11 cellular contexts compared by ENCODE assay signal in genomic region chr22:30385913-30386312, GRCh38. TPM values are rescaled to one million over a fixed set of nuclear protein-coding genes. Genes with fewer than 3 reads are reported as not detected.
DNase-seq lines count a peak whose midpoint lies in the region; ATAC-seq, FAIRE-seq and TF ChIP-seq lines count a peak whose summit lies in the region.
"Had no signal": no experiment of that assay in that cellular context is flagged by ENCODE, and none has a peak within 500 bp of the region (broad histone marks: within the 10 kb centered on the region; RNA-seq: fewer than 3 reads in every experiment).

No MANE protein-coding gene starts in this region.

- POLR2A ChIA-PET in HepG2 (lab: Yijun Ruan, JAX): interaction anchor here (1.3 kb wide), 1 partner anchor 29 kb away, joined by 4 read pairs; the partner anchor contains the start of genes CCDC157 and SF3A1

- H3K4me3 ChIP-seq in HepG2 (replicated peaks in 1 of 3; ENCODE audit: insufficient read depth in 1 of 3, low read depth in 2 of 3, low read length in 3 of 3): no peak overlapping the region
- H3K4me3 ChIP-seq in right lobe of liver: no peak overlapping the region

- no peak for ATAC-seq in HepG2
- ATAC-seq in right lobe of liver: no peak
- no peak for ATAC-seq in memory B cell (ENCODE audit: low read depth)
- no peak for ATAC-seq in HG03039 (IDR thresholded peaks at IDR 0.05; ENCODE audit: unreplicated experiment)
- ATAC-seq in activated CD8-positive, alpha-beta memory T cell treated with anti-CD3 and anti-CD28 coated beads, Interleukin-2, amount 10 ng/mL, durations not matched to agents 7 days and 5 days: no peak
- ATAC-seq in GM21515 (IDR thresholded peaks at IDR 0.05; ENCODE audit: unreplicated experiment): no peak

- H3K4me1 ChIP-seq in HepG2 (ENCODE audit: insufficient read depth, low read length): peaks cover 9% of the 10 kb centered on the region
- peaks cover 0 to 5% (median 2%) of the 10 kb centered on the region in 4 donors for H3K4me1 ChIP-seq in right lobe of liver

- peak overlapping the region; percentile 84 for H3K4me3 Mint-ChIP-seq in activated T-helper 1 cell treated with anti-CD3 and anti-CD28 coated beads, Interleukin-12 subunit alpha, Interleukin-12 subunit beta, Interleukin-2, Interleukin-4 antibody, amounts not matched to agents 30 ng/mL and 10 ng/mL and 1 ng/mL, durations not matched to agents 14 hours and 24 hours and 36 hours
- H3K4me3 Mint-ChIP-seq in memory B cell: peak overlapping the region; percentile 89
- H3K4me3 Mint-ChIP-seq in activated CD8-positive, alpha-beta memory T cell treated with anti-CD3 and anti-CD28 coated beads, Interleukin-2, amount 10 ng/mL, durations not matched to agents 7 days and 5 days: no peak overlapping the region

- intact Hi-C loops in HepG2 (cut with micrococcal nuclease; ENCODE audit: unreplicated experiment): no loop called here
- intact Hi-C loops in right lobe of liver (cut with DNase I): loop anchor here (10.0 kb wide), 2 partner anchors 121 to 281 kb away; partner anchors contain the start of gene OSM (in 1 of the 2)
- intact Hi-C loops in activated T-helper 1 cell treated with anti-CD3 and anti-CD28 coated beads, Interleukin-12 subunit alpha, Interleukin-12 subunit beta, Interleukin-2, Interleukin-4 antibody, amounts not matched to agents 30 ng/mL and 10 ng/mL and 1 ng/mL, durations not matched to agents 14 hours and 24 hours and 36 hours (cut with micrococcal nuclease): loop anchor here (2.0 to 5.0 kb wide), 2 partner anchors 79 to 277 kb away; no protein-coding TSS in a partner anchor

- peaks cover under 1% of the 10 kb centered on the region for H3K27me3 Mint-ChIP-seq in activated T-helper 1 cell treated with anti-CD3 and anti-CD28 coated beads, Interleukin-12 subunit alpha, Interleukin-12 subunit beta, Interleukin-2, Interleukin-4 antibody, amounts not matched to agents 30 ng/mL and 10 ng/mL and 1 ng/mL, durations not matched to agents 14 hours and 24 hours and 36 hours (ENCODE audit: insufficient read depth)
- peaks cover 2% of the 10 kb centered on the region for H3K27me3 Mint-ChIP-seq in memory B cell
- no peaks in the 10 kb centered on the region for H3K27me3 Mint-ChIP-seq in activated CD8-positive, alpha-beta memory T cell treated with anti-CD3 and anti-CD28 coated beads, Interleukin-2, amount 10 ng/mL, durations not matched to agents 7 days and 5 days

- H3K36me3 Mint-ChIP-seq in activated T-helper 1 cell treated with anti-CD3 and anti-CD28 coated beads, Interleukin-12 subunit alpha, Interleukin-12 subunit beta, Interleukin-2, Interleukin-4 antibody, amounts not matched to agents 30 ng/mL and 10 ng/mL and 1 ng/mL, durations not matched to agents 14 hours and 24 hours and 36 hours (ENCODE audit: low read depth): peaks cover 2% of the 10 kb centered on the region
- H3K36me3 Mint-ChIP-seq in memory B cell: peaks cover under 1% of the 10 kb centered on the region
- H3K36me3 Mint-ChIP-seq in activated CD8-positive, alpha-beta memory T cell treated with anti-CD3 and anti-CD28 coated beads, Interleukin-2, amount 10 ng/mL, durations not matched to agents 7 days and 5 days: peaks cover 2% of the 10 kb centered on the region

- H3K27ac ChIP-seq in HepG2 (ENCODE audit: extremely low read length, insufficient read depth, low read length): no peak overlapping the region
- H3K27ac ChIP-seq in right lobe of liver: no peak overlapping the region

- TF ChIP-seq EP300 in HepG2 (IDR thresholded peaks at IDR 0.05; ENCODE audit: low read depth in 2 of 2, low read length in 2 of 2) (no peak), HepG2 (CRISPR knock-in tag; IDR thresholded peaks at IDR 0.05; ENCODE audit: borderline replicate concordance) (no peak)

- no peak for TF ChIP-seq POLR2A in HepG2 (IDR thresholded peaks at IDR 0.05; ENCODE audit: insufficient read depth in 1 of 2, low read depth in 2 of 2, low read length in 2 of 2)
- no peak for TF ChIP-seq POLR2A in right lobe of liver (IDR thresholded peaks at IDR 0.05)

- H3K36me3 ChIP-seq in HepG2 (replicated peaks in 1 of 2; ENCODE audit: control insufficient read depth in 1 of 2, insufficient read depth in 2 of 2, low read length in 2 of 2): no peaks in the 10 kb centered on the region
- H3K36me3 ChIP-seq in right lobe of liver: no peaks in the 10 kb centered on the region
- H3K36me3 ChIP-seq: MG63, Peyer's patch had no signal

- TF ChIP-seq RAD21 in HepG2 (CRISPR knock-in tag; IDR thresholded peaks at IDR 0.05): no peak

- in situ Hi-C loops in HepG2 (cut with HindIII; ENCODE audit: extremely low pct_ligation_motif_present, low pct_unique_long_range_greater_than_20kb): loop anchor here (5.0 to 25.0 kb wide), 3 partner anchors 99 to 274 kb away; partner anchors contain the start of gene CASTOR1

- H3K9me3 ChIP-seq in HepG2 (ENCODE audit: low read length) (no peaks in the 10 kb centered on the region; the same call in 1 of the 2 replicates), right lobe of liver (no peaks in the 10 kb centered on the region)
- H3K9me3 ChIP-seq: Peyer's patch, tibial artery had no signal

- peaks cover 13% of the 10 kb centered on the region for H3K4me1 Mint-ChIP-seq in activated T-helper 1 cell treated with anti-CD3 and anti-CD28 coated beads, Interleukin-12 subunit alpha, Interleukin-12 subunit beta, Interleukin-2, Interleukin-4 antibody, amounts not matched to agents 30 ng/mL and 10 ng/mL and 1 ng/mL, durations not matched to agents 14 hours and 24 hours and 36 hours (ENCODE audit: low read depth)
- peaks cover 14% of the 10 kb centered on the region for H3K4me1 Mint-ChIP-seq in memory B cell
- H3K4me1 Mint-ChIP-seq in activated CD8-positive, alpha-beta memory T cell treated with anti-CD3 and anti-CD28 coated beads, Interleukin-2, amount 10 ng/mL, durations not matched to agents 7 days and 5 days: peaks cover 15% of the 10 kb centered on the region

- no TSS peak for BruUV-seq in HepG2 (replicated peaks; lab: Mats Ljungman, UMichigan)

- no peaks in the 10 kb centered on the region for H3K9me3 Mint-ChIP-seq in activated T-helper 1 cell treated with anti-CD3 and anti-CD28 coated beads, Interleukin-12 subunit alpha, Interleukin-12 subunit beta, Interleukin-2, Interleukin-4 antibody, amounts not matched to agents 30 ng/mL and 10 ng/mL and 1 ng/mL, durations not matched to agents 14 hours and 24 hours and 36 hours
- H3K9me3 Mint-ChIP-seq in memory B cell: no peaks in the 10 kb centered on the region
- no peaks in the 10 kb centered on the region for H3K9me3 Mint-ChIP-seq in activated CD8-positive, alpha-beta memory T cell treated with anti-CD3 and anti-CD28 coated beads, Interleukin-2, amount 10 ng/mL, durations not matched to agents 7 days and 5 days (ENCODE audit: low read depth)

- H3K4me2 ChIP-seq in HepG2 (ENCODE audit: low read depth, low read length): peak overlapping the region; percentile 80; the same call in 1 of the 2 replicates

- 90% methylated on average over 7 of the region's 8 CpGs for WGBS in HepG2 (ENCODE audit: low lambda C conversion rate)
- 100% methylated on average over 2 of the region's 8 CpGs for WGBS in right lobe of liver (ENCODE audit: insufficient coverage, low coverage, low lambda C conversion rate, missing lambda C conversion rate)

- H3K79me2 ChIP-seq in HepG2 (ENCODE audit: insufficient read depth, low read length): no peaks in the 10 kb centered on the region

- no peak overlapping the region for H2AFZ ChIP-seq in HepG2 (ENCODE audit: low read length)

- no peak for DNase-seq in HepG2 (ENCODE audit: low spot score)
- DNase-seq in right lobe of liver: no peak
- no peak for DNase-seq in activated T-helper 1 cell treated with anti-CD3 and anti-CD28 coated beads, Interleukin-12 subunit alpha, Interleukin-12 subunit beta, Interleukin-2, Interleukin-4 antibody, amounts not matched to agents 30 ng/mL and 10 ng/mL and 1 ng/mL, durations not matched to agents 14 hours and 24 hours and 36 hours (ENCODE audit: low spot score)
- no peak for DNase-seq in memory B cell (ENCODE audit: low spot score in 2 of 2)
- no peak for DNase-seq in activated CD8-positive, alpha-beta memory T cell treated with anti-CD3 and anti-CD28 coated beads, Interleukin-2, amount 10 ng/mL, durations not matched to agents 7 days and 5 days
- no peak for DNase-seq in GDM1 (lab: John Stamatoyannopoulos, UW)
- DNase-seq: MG63, Peyer's patch, tibial artery had no signal

- H3K27me3 ChIP-seq in HepG2 (ENCODE audit: control insufficient read depth in 1 of 2, insufficient read depth in 2 of 2, low read length in 2 of 2) (no peaks in the 10 kb centered on the region), right lobe of liver (no peaks in the 10 kb centered on the region)
- H3K27me3 ChIP-seq: MG63, Peyer's patch, tibial artery had no signal

- H3K9ac ChIP-seq in HepG2 (ENCODE audit: insufficient read depth, low read depth, low read length): no peak overlapping the region

- no peak overlapping the region for H3K27ac Mint-ChIP-seq in activated T-helper 1 cell treated with anti-CD3 and anti-CD28 coated beads, Interleukin-12 subunit alpha, Interleukin-12 subunit beta, Interleukin-2, Interleukin-4 antibody, amounts not matched to agents 30 ng/mL and 10 ng/mL and 1 ng/mL, durations not matched to agents 14 hours and 24 hours and 36 hours
- no peak overlapping the region for H3K27ac Mint-ChIP-seq in memory B cell
- H3K27ac Mint-ChIP-seq in activated CD8-positive, alpha-beta memory T cell treated with anti-CD3 and anti-CD28 coated beads, Interleukin-2, amount 10 ng/mL, durations not matched to agents 7 days and 5 days: no peak overlapping the region

- H4K20me1 ChIP-seq in HepG2 (ENCODE audit: insufficient read depth, low read length): no peaks in the 10 kb centered on the region

- no peak for FAIRE-seq in HepG2 (lab: Jason Lieb, UNC)

- CTCF ChIA-PET in HepG2 (lab: Yijun Ruan, JAX; ENCODE audit: low intra/inter-chr PET ratio, low total read pairs): no interaction called here
- CTCF ChIA-PET in activated CD8-positive, alpha-beta memory T cell treated with anti-CD3 and anti-CD28 coated beads, Interleukin-2, amount 10 ng/mL, durations not matched to agents 7 days and 5 days (lab: Charles Lee): interaction anchor here (0.7 to 21.5 kb wide), 10 partner anchors 29 to 280 kb away, joined by 3 to 508 read pairs (median 4); partner anchors contain the start of genes CASTOR1, CCDC157 and SF3A1

- TF ChIP-seq CTCF in HepG2 (CRISPR knock-in tag; IDR thresholded peaks at IDR 0.05) (no peak), right lobe of liver (IDR thresholded peaks at IDR 0.05) (no peak)

RNA-seq across cellular contexts. Expression of gene RNF215, which starts 1.3 kb away (rescaled TPM):
- 2.4 and 5.3 TPM in 2 replicates for total RNA-seq in HepG2 (2016; rRNA removed; fragmentation: Illumina TruSeq; extraction: Trizol)
- 1.6 and 1.9 TPM in 2 replicates for total RNA-seq in HepG2 (2016; cell fraction: cytosol; rRNA removed; fragmentation: Illumina TruSeq; extraction: Trizol; ENCODE audit: low read depth)
- total RNA-seq in HepG2 (2016; cell fraction: insoluble cytoplasmic fraction; rRNA removed; fragmentation: Illumina TruSeq; extraction: Trizol): 2.5 and 5.7 TPM in 2 replicates
- total RNA-seq in HepG2 (2016; cell fraction: membrane; rRNA removed; fragmentation: Illumina TruSeq; extraction: Trizol): 2.5 and 3.5 TPM in 2 replicates
- 7.1 and 8.8 TPM in 2 replicates for total RNA-seq in HepG2 (2016; cell fraction: nucleus; rRNA removed; fragmentation: Illumina TruSeq; extraction: Trizol)
- 6.1 and 9.2 TPM in 2 replicates for polyA plus RNA-seq in HepG2 (2011; rRNA removed)
- 3.8 and 4.9 TPM in 2 replicates for polyA plus RNA-seq in HepG2 (2011; cell fraction: cytosol; rRNA removed)
- polyA plus RNA-seq in HepG2 (2011; cell fraction: nucleus; rRNA removed): 55.4 and 60.1 TPM in 2 replicates
- 5.4 and 7.0 TPM in 2 replicates for polyA plus RNA-seq in HepG2 (2012)
- polyA plus RNA-seq in HepG2 (2016; cell fraction: cytosol; fragmentation: Illumina TruSeq; extraction: Trizol; ENCODE audit: low read depth): 1.1 and 1.2 TPM in 2 replicates
- 1.6 and 1.8 TPM in 2 replicates for polyA plus RNA-seq in HepG2 (2016; cell fraction: insoluble cytoplasmic fraction; fragmentation: Illumina TruSeq; extraction: Trizol; ENCODE audit: low read depth)
- 1.9 and 2.2 TPM in 2 replicates for polyA plus RNA-seq in HepG2 (2016; cell fraction: membrane; fragmentation: Illumina TruSeq; extraction: Trizol; ENCODE audit: low read depth)
- 17.7 and 18.4 TPM in 2 replicates for polyA plus RNA-seq in HepG2 (2016; cell fraction: nucleus; fragmentation: Illumina TruSeq; extraction: Trizol; ENCODE audit: insufficient read depth, low read depth)
- 10.6 and 16.6 TPM in 2 replicates for polyA minus RNA-seq in HepG2 (2011; rRNA and poly(A)+ RNA removed; ENCODE audit: low replicate concordance)
- polyA minus RNA-seq in HepG2 (2011; cell fraction: cytosol; rRNA and poly(A)+ RNA removed): 2.3 and 4.5 TPM in 2 replicates
- polyA minus RNA-seq in HepG2 (2011; cell fraction: nucleus; rRNA and poly(A)+ RNA removed): 12.6 and 12.9 TPM in 2 replicates
- total RNA-seq in right lobe of liver: 10 to 100 TPM in 1 of 6 experiments, 1 to 10 TPM in 5; 6.2 to 10.0 (median 7.4) TPM
- 10.3 and 13.2 TPM in 2 replicates for total RNA-seq in activated T-helper 1 cell treated with anti-CD3 and anti-CD28 coated beads, Interleukin-12 subunit alpha, Interleukin-12 subunit beta, Interleukin-2, Interleukin-4 antibody, amounts not matched to agents 30 ng/mL and 10 ng/mL and 1 ng/mL, durations not matched to agents 14 hours and 24 hours and 36 hours
- 10 to 100 TPM in 1 of 2 experiments, 1 to 10 TPM in 1; 8.5 to 10.5 TPM for total RNA-seq in activated CD8-positive, alpha-beta memory T cell treated with anti-CD3 and anti-CD28 coated beads, Interleukin-2, amount 10 ng/mL, durations not matched to agents 7 days and 5 days

RNA-seq across cellular contexts. Expression of gene SEC14L2, which starts 10.9 kb away (rescaled TPM):
- total RNA-seq in HepG2 (2016; rRNA removed; fragmentation: Illumina TruSeq; extraction: Trizol) (4.1 and 5.3 TPM in 2 replicates), right lobe of liver (100 to 1,000 TPM in 3 of 6 experiments, 10 to 100 TPM in 3; 42.7 to 240 (median 101) TPM)
- 0.71 and 0.88 TPM in 2 replicates for total RNA-seq in HepG2 (2016; cell fraction: cytosol; rRNA removed; fragmentation: Illumina TruSeq; extraction: Trizol; ENCODE audit: low read depth)
- 5.1 TPM in 2 replicates for total RNA-seq in HepG2 (2016; cell fraction: insoluble cytoplasmic fraction; rRNA removed; fragmentation: Illumina TruSeq; extraction: Trizol)
- 2.0 and 2.8 TPM in 2 replicates for total RNA-seq in HepG2 (2016; cell fraction: membrane; rRNA removed; fragmentation: Illumina TruSeq; extraction: Trizol)
- total RNA-seq in HepG2 (2016; cell fraction: nucleus; rRNA removed; fragmentation: Illumina TruSeq; extraction: Trizol): 3.5 and 5.0 TPM in 2 replicates
- 5.1 and 9.1 TPM in 2 replicates for polyA plus RNA-seq in HepG2 (2011; rRNA removed)
- polyA plus RNA-seq in HepG2 (2011; cell fraction: cytosol; rRNA removed): 6.9 and 7.2 TPM in 2 replicates
- polyA plus RNA-seq in HepG2 (2011; cell fraction: nucleus; rRNA removed): 13.4 and 15.2 TPM in 2 replicates
- 4.1 and 4.7 TPM in 2 replicates for polyA plus RNA-seq in HepG2 (2012)
- 1.8 and 2.4 TPM in 2 replicates for polyA plus RNA-seq in HepG2 (2016; cell fraction: cytosol; fragmentation: Illumina TruSeq; extraction: Trizol; ENCODE audit: low read depth)
- polyA plus RNA-seq in HepG2 (2016; cell fraction: insoluble cytoplasmic fraction; fragmentation: Illumina TruSeq; extraction: Trizol; ENCODE audit: low read depth): 5.3 and 5.4 TPM in 2 replicates
- 1.9 and 2.3 TPM in 2 replicates for polyA plus RNA-seq in HepG2 (2016; cell fraction: membrane; fragmentation: Illumina TruSeq; extraction: Trizol; ENCODE audit: low read depth)
- 5.5 and 6.3 TPM in 2 replicates for polyA plus RNA-seq in HepG2 (2016; cell fraction: nucleus; fragmentation: Illumina TruSeq; extraction: Trizol; ENCODE audit: insufficient read depth, low read depth)
- polyA minus RNA-seq in HepG2 (2011; rRNA and poly(A)+ RNA removed; ENCODE audit: low replicate concordance): 13.5 and 19.9 TPM in 2 replicates
- polyA minus RNA-seq in HepG2 (2011; cell fraction: cytosol; rRNA and poly(A)+ RNA removed): 4.4 and 5.6 TPM in 2 replicates
- polyA minus RNA-seq in HepG2 (2011; cell fraction: nucleus; rRNA and poly(A)+ RNA removed): 11.5 and 19.1 TPM in 2 replicates
- 25.6 and 27.0 TPM in 2 replicates for total RNA-seq in activated T-helper 1 cell treated with anti-CD3 and anti-CD28 coated beads, Interleukin-12 subunit alpha, Interleukin-12 subunit beta, Interleukin-2, Interleukin-4 antibody, amounts not matched to agents 30 ng/mL and 10 ng/mL and 1 ng/mL, durations not matched to agents 14 hours and 24 hours and 36 hours
- total RNA-seq in activated CD8-positive, alpha-beta memory T cell treated with anti-CD3 and anti-CD28 coated beads, Interleukin-2, amount 10 ng/mL, durations not matched to agents 7 days and 5 days: 1 to 10 TPM; 2.2 to 4.8 TPM

RNA-seq across cellular contexts. Expression of gene CCDC157, which starts 29.1 kb away (rescaled TPM):
- total RNA-seq in HepG2 (2016; rRNA removed; fragmentation: Illumina TruSeq; extraction: Trizol) (0.98 and 1.6 TPM in 2 replicates), right lobe of liver (1 to 10 TPM in 3 of 6 experiments, under 1 TPM in 3; 0.54 to 2.9 (median 0.86) TPM)
- 2.1 and 2.2 TPM in 2 replicates for total RNA-seq in HepG2 (2016; cell fraction: cytosol; rRNA removed; fragmentation: Illumina TruSeq; extraction: Trizol; ENCODE audit: low read depth)
- 0.79 and 1.9 TPM in 2 replicates for total RNA-seq in HepG2 (2016; cell fraction: insoluble cytoplasmic fraction; rRNA removed; fragmentation: Illumina TruSeq; extraction: Trizol)
- 1.9 and 3.1 TPM in 2 replicates for total RNA-seq in HepG2 (2016; cell fraction: membrane; rRNA removed; fragmentation: Illumina TruSeq; extraction: Trizol)
- total RNA-seq in HepG2 (2016; cell fraction: nucleus; rRNA removed; fragmentation: Illumina TruSeq; extraction: Trizol): 1.4 and 1.6 TPM in 2 replicates
- polyA plus RNA-seq in HepG2 (2011; rRNA removed): 1.4 and 2.3 TPM in 2 replicates
- polyA plus RNA-seq in HepG2 (2011; cell fraction: cytosol; rRNA removed): 1.1 and 1.8 TPM in 2 replicates
- polyA plus RNA-seq in HepG2 (2011; cell fraction: nucleus; rRNA removed): 5.8 and 7.1 TPM in 2 replicates
- polyA plus RNA-seq in HepG2 (2012): 0.64 and 1.3 TPM in 2 replicates
- 3.4 and 4.1 TPM in 2 replicates for polyA plus RNA-seq in HepG2 (2016; cell fraction: cytosol; fragmentation: Illumina TruSeq; extraction: Trizol; ENCODE audit: low read depth)
- 1.2 and 1.5 TPM in 2 replicates for polyA plus RNA-seq in HepG2 (2016; cell fraction: insoluble cytoplasmic fraction; fragmentation: Illumina TruSeq; extraction: Trizol; ENCODE audit: low read depth)
- 2.2 and 3.2 TPM in 2 replicates for polyA plus RNA-seq in HepG2 (2016; cell fraction: membrane; fragmentation: Illumina TruSeq; extraction: Trizol; ENCODE audit: low read depth)
- 3.1 and 3.2 TPM in 2 replicates for polyA plus RNA-seq in HepG2 (2016; cell fraction: nucleus; fragmentation: Illumina TruSeq; extraction: Trizol; ENCODE audit: insufficient read depth, low read depth)
- polyA minus RNA-seq in HepG2 (2011; rRNA and poly(A)+ RNA removed; ENCODE audit: low replicate concordance): 2.6 and 4.7 TPM in 2 replicates
- polyA minus RNA-seq in HepG2 (2011; cell fraction: cytosol; rRNA and poly(A)+ RNA removed): 0.79 and 1.4 TPM in 2 replicates
- 1.9 and 3.0 TPM in 2 replicates for polyA minus RNA-seq in HepG2 (2011; cell fraction: nucleus; rRNA and poly(A)+ RNA removed)
- 2.4 and 3.0 TPM in 2 replicates for total RNA-seq in activated T-helper 1 cell treated with anti-CD3 and anti-CD28 coated beads, Interleukin-12 subunit alpha, Interleukin-12 subunit beta, Interleukin-2, Interleukin-4 antibody, amounts not matched to agents 30 ng/mL and 10 ng/mL and 1 ng/mL, durations not matched to agents 14 hours and 24 hours and 36 hours
- total RNA-seq in activated CD8-positive, alpha-beta memory T cell treated with anti-CD3 and anti-CD28 coated beads, Interleukin-2, amount 10 ng/mL, durations not matched to agents 7 days and 5 days: 1 to 10 TPM; 4.9 to 6.2 TPM

RNA-seq across cellular contexts. Expression of gene SF3A1, which starts 29.2 kb away (rescaled TPM):
- 22.0 and 31.8 TPM in 2 replicates for total RNA-seq in HepG2 (2016; rRNA removed; fragmentation: Illumina TruSeq; extraction: Trizol)
- 9.8 and 11.6 TPM in 2 replicates for total RNA-seq in HepG2 (2016; cell fraction: cytosol; rRNA removed; fragmentation: Illumina TruSeq; extraction: Trizol; ENCODE audit: low read depth)
- total RNA-seq in HepG2 (2016; cell fraction: insoluble cytoplasmic fraction; rRNA removed; fragmentation: Illumina TruSeq; extraction: Trizol): 20.9 and 27.0 TPM in 2 replicates
- total RNA-seq in HepG2 (2016; cell fraction: membrane; rRNA removed; fragmentation: Illumina TruSeq; extraction: Trizol): 13.8 and 16.2 TPM in 2 replicates
- total RNA-seq in HepG2 (2016; cell fraction: nucleus; rRNA removed; fragmentation: Illumina TruSeq; extraction: Trizol): 23.6 and 29.5 TPM in 2 replicates
- 10.0 and 16.2 TPM in 2 replicates for polyA plus RNA-seq in HepG2 (2011; rRNA removed)
- polyA plus RNA-seq in HepG2 (2011; cell fraction: cytosol; rRNA removed): 5.3 and 6.6 TPM in 2 replicates
- polyA plus RNA-seq in HepG2 (2011; cell fraction: nucleus; rRNA removed): 42.5 and 51.9 TPM in 2 replicates
- 38.4 and 47.2 TPM in 2 replicates for polyA plus RNA-seq in HepG2 (2012)
- 5.6 and 6.5 TPM in 2 replicates for polyA plus RNA-seq in HepG2 (2016; cell fraction: cytosol; fragmentation: Illumina TruSeq; extraction: Trizol; ENCODE audit: low read depth)
- polyA plus RNA-seq in HepG2 (2016; cell fraction: insoluble cytoplasmic fraction; fragmentation: Illumina TruSeq; extraction: Trizol; ENCODE audit: low read depth): 22.2 and 52.1 TPM in 2 replicates
- 8.5 and 15.3 TPM in 2 replicates for polyA plus RNA-seq in HepG2 (2016; cell fraction: membrane; fragmentation: Illumina TruSeq; extraction: Trizol; ENCODE audit: low read depth)
- polyA plus RNA-seq in HepG2 (2016; cell fraction: nucleus; fragmentation: Illumina TruSeq; extraction: Trizol; ENCODE audit: insufficient read depth, low read depth): 40.6 and 47.6 TPM in 2 replicates
- 43.5 and 95.1 TPM in 2 replicates for polyA minus RNA-seq in HepG2 (2011; rRNA and poly(A)+ RNA removed; ENCODE audit: low replicate concordance)
- 61.1 and 71.4 TPM in 2 replicates for polyA minus RNA-seq in HepG2 (2011; cell fraction: cytosol; rRNA and poly(A)+ RNA removed)
- 49.2 and 53.6 TPM in 2 replicates for polyA minus RNA-seq in HepG2 (2011; cell fraction: nucleus; rRNA and poly(A)+ RNA removed)
- 10 to 100 TPM; 42.6 to 72.8 (median 66.5) TPM for total RNA-seq in right lobe of liver
- 308 and 310 TPM in 2 replicates for total RNA-seq in activated T-helper 1 cell treated with anti-CD3 and anti-CD28 coated beads, Interleukin-12 subunit alpha, Interleukin-12 subunit beta, Interleukin-2, Interleukin-4 antibody, amounts not matched to agents 30 ng/mL and 10 ng/mL and 1 ng/mL, durations not matched to agents 14 hours and 24 hours and 36 hours
- total RNA-seq in activated CD8-positive, alpha-beta memory T cell treated with anti-CD3 and anti-CD28 coated beads, Interleukin-2, amount 10 ng/mL, durations not matched to agents 7 days and 5 days: 100 to 1,000 TPM; 214 to 267 TPM

RNA-seq across cellular contexts. Expression of gene MTFP1, which starts 39.7 kb away (rescaled TPM):
- total RNA-seq in HepG2 (2016; rRNA removed; fragmentation: Illumina TruSeq; extraction: Trizol) (40.3 and 45.6 TPM in 2 replicates), right lobe of liver (10 to 100 TPM in 3 of 6 experiments, 1 to 10 TPM in 3; 4.2 to 30.1 (median 9.1) TPM)
- 33.4 and 35.3 TPM in 2 replicates for total RNA-seq in HepG2 (2016; cell fraction: cytosol; rRNA removed; fragmentation: Illumina TruSeq; extraction: Trizol; ENCODE audit: low read depth)
- total RNA-seq in HepG2 (2016; cell fraction: insoluble cytoplasmic fraction; rRNA removed; fragmentation: Illumina TruSeq; extraction: Trizol): 40.9 and 46.1 TPM in 2 replicates
- 44.5 and 56.8 TPM in 2 replicates for total RNA-seq in HepG2 (2016; cell fraction: membrane; rRNA removed; fragmentation: Illumina TruSeq; extraction: Trizol)
- total RNA-seq in HepG2 (2016; cell fraction: nucleus; rRNA removed; fragmentation: Illumina TruSeq; extraction: Trizol): 24.5 and 30.0 TPM in 2 replicates
- polyA plus RNA-seq in HepG2 (2011; rRNA removed): 29.5 TPM in 2 replicates
- 33.0 and 55.8 TPM in 2 replicates for polyA plus RNA-seq in HepG2 (2011; cell fraction: cytosol; rRNA removed)
- 33.3 and 33.4 TPM in 2 replicates for polyA plus RNA-seq in HepG2 (2011; cell fraction: nucleus; rRNA removed)
- 16.5 and 23.5 TPM in 2 replicates for polyA plus RNA-seq in HepG2 (2012)
- 26.8 and 41.3 TPM in 2 replicates for polyA plus RNA-seq in HepG2 (2016; cell fraction: cytosol; fragmentation: Illumina TruSeq; extraction: Trizol; ENCODE audit: low read depth)
- polyA plus RNA-seq in HepG2 (2016; cell fraction: insoluble cytoplasmic fraction; fragmentation: Illumina TruSeq; extraction: Trizol; ENCODE audit: low read depth): 32.6 and 35.9 TPM in 2 replicates
- polyA plus RNA-seq in HepG2 (2016; cell fraction: membrane; fragmentation: Illumina TruSeq; extraction: Trizol; ENCODE audit: low read depth): 36.2 and 46.2 TPM in 2 replicates
- polyA plus RNA-seq in HepG2 (2016; cell fraction: nucleus; fragmentation: Illumina TruSeq; extraction: Trizol; ENCODE audit: insufficient read depth, low read depth): 42.3 and 44.8 TPM in 2 replicates
- polyA minus RNA-seq in HepG2 (2011; rRNA and poly(A)+ RNA removed; ENCODE audit: low replicate concordance): 41.9 and 45.1 TPM in 2 replicates
- 13.7 and 14.0 TPM in 2 replicates for polyA minus RNA-seq in HepG2 (2011; cell fraction: cytosol; rRNA and poly(A)+ RNA removed)
- polyA minus RNA-seq in HepG2 (2011; cell fraction: nucleus; rRNA and poly(A)+ RNA removed): 5.2 and 9.7 TPM in 2 replicates
- 72.0 and 72.9 TPM in 2 replicates for total RNA-seq in activated T-helper 1 cell treated with anti-CD3 and anti-CD28 coated beads, Interleukin-12 subunit alpha, Interleukin-12 subunit beta, Interleukin-2, Interleukin-4 antibody, amounts not matched to agents 30 ng/mL and 10 ng/mL and 1 ng/mL, durations not matched to agents 14 hours and 24 hours and 36 hours
- total RNA-seq in activated CD8-positive, alpha-beta memory T cell treated with anti-CD3 and anti-CD28 coated beads, Interleukin-2, amount 10 ng/mL, durations not matched to agents 7 days and 5 days: 10 to 100 TPM; 59.1 to 73.4 TPM
